29 cellular contexts compared by ENCODE assay signal in the genomic region with DNA sequence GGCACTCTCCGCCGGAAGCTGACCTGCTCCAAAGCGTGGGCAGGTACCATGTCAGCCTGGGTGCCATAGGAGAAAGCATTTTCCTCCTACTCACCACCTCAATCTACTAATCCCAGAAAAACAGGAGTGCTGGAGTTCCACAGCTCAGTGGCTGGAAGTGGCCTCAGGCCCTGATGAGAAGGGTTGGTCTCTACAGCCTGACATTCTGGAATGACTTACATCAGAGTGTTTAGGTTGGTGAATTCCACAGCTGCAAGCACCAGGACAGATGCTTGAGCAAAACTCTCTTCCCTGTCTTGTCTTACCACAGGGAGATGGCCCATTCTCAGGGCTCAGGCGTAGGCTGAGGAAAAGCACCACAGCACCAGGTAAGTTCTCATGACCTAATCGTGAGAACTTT. TPM values are rescaled to one million over a fixed set of nuclear protein-coding genes. Genes with fewer than 3 reads are reported as not detected.
"Had no signal": no experiment of that assay in that cellular context is flagged by ENCODE, and none has a peak within 500 bp of the region (broad histone marks: within the 10 kb centered on the region; RNA-seq: fewer than 3 reads in every experiment).

No MANE protein-coding gene starts in this region.

- H3K27ac ChIP-seq: neural progenitor cell, ovary, parathyroid adenoma, psoas muscle, sigmoid colon, suprapubic skin, testis, tibial artery, transverse colon, upper lobe of right lung, uterus had no signal

- H3K36me3 Mint-ChIP-seq: naive thymus-derived CD8-positive, alpha-beta T cell; natural killer cell treated with Interleukin-12 subunit alpha and Interleukin-12 subunit beta and Interleukin-15 and Interleukin-18, amount 100 ng/mL, for 72 hours; neural progenitor cell; stimulated activated memory B cell treated with anti-CD40 and anti-IgM and Interleukin-4, amounts not matched to agents 10 μg/mL and 1 μg/mL and 100 μg/mL, for 72 hours; type B pancreatic cell had no signal

- H3K4me1 ChIP-seq: neural progenitor cell, parathyroid adenoma, psoas muscle, sigmoid colon, suprapubic skin, testis, tibial artery, transverse colon, upper lobe of right lung, uterus had no signal

- H3K4me1 Mint-ChIP-seq: naive thymus-derived CD8-positive, alpha-beta T cell; stimulated activated memory B cell treated with anti-CD40 and anti-IgM and Interleukin-4, amounts not matched to agents 10 μg/mL and 1 μg/mL and 100 μg/mL, for 72 hours; stimulated activated naive CD8-positive, alpha-beta T cell treated with anti-CD3 and anti-CD28 coated beads, Interleukin-15, amount 100 ng/mL, for 72 hours had no signal

- H3K9me3 ChIP-seq: ovary, psoas muscle, right lobe of liver, sigmoid colon, suprapubic skin, testis, tibial artery, transverse colon, upper lobe of right lung, uterus had no signal

- H3K36me3 ChIP-seq: neural progenitor cell, ovary, uterus had no signal

- H2AFZ ChIP-seq: neural progenitor cell, parathyroid adenoma had no signal

- H3K4me3 ChIP-seq: neural progenitor cell, ovary, psoas muscle, right lobe of liver, sigmoid colon, suprapubic skin, testis, tibial artery, transverse colon, upper lobe of right lung, uterus had no signal

- H3K27ac Mint-ChIP-seq: natural killer cell treated with Interleukin-12 subunit alpha and Interleukin-12 subunit beta and Interleukin-15 and Interleukin-18, amount 100 ng/mL, for 72 hours; progenitor cell of endocrine pancreas; stimulated activated memory B cell treated with anti-CD40 and anti-IgM and Interleukin-4, amounts not matched to agents 10 μg/mL and 1 μg/mL and 100 μg/mL, for 72 hours; stimulated activated naive CD8-positive, alpha-beta T cell treated with anti-CD3 and anti-CD28 coated beads, Interleukin-15, amount 100 ng/mL, for 72 hours; type B pancreatic cell had no signal

- H3K4me3 Mint-ChIP-seq: naive thymus-derived CD8-positive, alpha-beta T cell; natural killer cell treated with Interleukin-12 subunit alpha and Interleukin-12 subunit beta and Interleukin-15 and Interleukin-18, amount 100 ng/mL, for 72 hours; neural progenitor cell; stimulated activated memory B cell treated with anti-CD40 and anti-IgM and Interleukin-4, amounts not matched to agents 10 μg/mL and 1 μg/mL and 100 μg/mL, for 72 hours; stimulated activated naive CD8-positive, alpha-beta T cell treated with anti-CD3 and anti-CD28 coated beads, Interleukin-15, amount 100 ng/mL, for 72 hours; type B pancreatic cell had no signal

- H3K9ac ChIP-seq: neural progenitor cell, parathyroid adenoma had no signal

- H3K9me3 Mint-ChIP-seq: naive thymus-derived CD8-positive, alpha-beta T cell; natural killer cell treated with Interleukin-12 subunit alpha and Interleukin-12 subunit beta and Interleukin-15 and Interleukin-18, amount 100 ng/mL, for 72 hours; stimulated activated memory B cell treated with anti-CD40 and anti-IgM and Interleukin-4, amounts not matched to agents 10 μg/mL and 1 μg/mL and 100 μg/mL, for 72 hours; type B pancreatic cell had no signal

- DNase-seq: naive thymus-derived CD8-positive, alpha-beta T cell; occipital lobe; ovary; posterior cingulate gyrus; psoas muscle; right cardiac atrium; right lobe of liver; sigmoid colon; small intestine; stimulated activated CD4-positive, alpha-beta T cell treated with anti-CD3 and anti-CD28 coated beads, Interleukin-15, amount 100 ng/mL, for 24 hours; stimulated activated CD4-positive, alpha-beta T cell treated with anti-CD3 and anti-CD28 coated beads, Interleukin-2, amount 100 ng/mL, for 24 hours; stimulated activated CD4-positive, alpha-beta T cell treated with anti-CD3 and anti-CD28 coated beads, Interleukin-2, amount 100 ng/mL, for 48 hours; stimulated activated CD4-positive, alpha-beta T cell treated with anti-CD3 and anti-CD28 coated beads, Interleukin-4, amount 100 ng/mL, for 24 hours; stimulated activated naive CD4-positive, alpha-beta T cell; stimulated activated naive CD8-positive, alpha-beta T cell treated with anti-CD3 and anti-CD28 coated beads, Interleukin-15, amount 100 ng/mL, for 72 hours; stimulated activated naive CD8-positive, alpha-beta T cell treated with anti-CD3 and anti-CD28 coated beads, Interleukin-15, Interleukin-2, amounts not matched to agents 100 U/mL and 50 U/mL, for 24 hours; substantia nigra; testis; tibial artery; transverse colon; upper lobe of right lung; uterus had no signal

- H3K4me2 ChIP-seq: neural progenitor cell had no signal

- ATAC-seq: naive thymus-derived CD8-positive, alpha-beta T cell; natural killer cell treated with Interleukin-12 subunit alpha and Interleukin-12 subunit beta and Interleukin-15 and Interleukin-18, amount 100 ng/mL, for 72 hours; psoas muscle; right cardiac atrium; right lobe of liver; stimulated activated memory B cell treated with anti-CD40 and anti-IgM and Interleukin-4, amounts not matched to agents 10 μg/mL and 1 μg/mL and 100 μg/mL, for 72 hours; stimulated activated naive CD8-positive, alpha-beta T cell treated with anti-CD3 and anti-CD28 coated beads, Interleukin-15, amount 100 ng/mL, for 72 hours; stimulated activated naive CD8-positive, alpha-beta T cell treated with anti-CD3 and anti-CD28 coated beads, Interleukin-15, Interleukin-2, amounts not matched to agents 100 U/mL and 50 U/mL, for 24 hours; upper lobe of right lung had no signal

- H3K27me3 ChIP-seq: neural progenitor cell, ovary, right lobe of liver, sigmoid colon, suprapubic skin, testis, tibial artery, transverse colon, upper lobe of right lung, uterus had no signal

RNA-seq across cellular contexts. Expression of gene SEC16B, which starts 5.5 kb away (rescaled TPM):
- total RNA-seq: naive thymus-derived CD8-positive, alpha-beta T cell; natural killer cell treated with Interleukin-12 subunit alpha and Interleukin-12 subunit beta and Interleukin-15 and Interleukin-18, amount 100 ng/mL, for 72 hours had no signal
- polyA plus RNA-seq: naive thymus-derived CD8-positive, alpha-beta T cell had no signal
